Comparison of ENCODE assay signal across 9 cellular contexts in genomic region chr16:88633684-88634140, GRCh38. TPM values are rescaled to one million over a fixed set of nuclear protein-coding genes. Genes with fewer than 3 reads are reported as not detected.
DNase-seq lines count a peak whose midpoint lies in the region; ATAC-seq, FAIRE-seq and TF ChIP-seq lines count a peak whose summit lies in the region.
"Had no signal": no experiment of that assay in that cellular context is flagged by ENCODE, and none has a peak within 500 bp of the region (broad histone marks: within the 10 kb centered on the region; RNA-seq: fewer than 3 reads in every experiment).

No MANE protein-coding gene starts in this region.

- CTCF ChIA-PET in CD8-positive, alpha-beta memory T cell (lab: Charles Lee): interaction anchor here (0.7 to 4.2 kb wide), 11 partner anchors 13 to 1140 kb away, joined by 3 to 21 read pairs (median 3); partner anchors contain the start of genes GALNS, MVD, TRAPPC2L and ZC3H18

- DNase-seq in CD8-positive, alpha-beta memory T cell: peak; percentile 44 to 83 (median 69)
- DNase-seq in HTR-8/SVneo (ENCODE audit: insufficient read length, low spot score): peak; percentile 57
- DNase-seq in activated CD8-positive, alpha-beta memory T cell treated with anti-CD3 and anti-CD28 coated beads, Interleukin-2, amount 50 U/mL, for 48 hours: peak; percentile 76
- DNase-seq in fibroblast of the conjunctiva (ENCODE audit: low read depth): peak; percentile 10
- DNase-seq in retinal pigment epithelial cell (ENCODE audit: low read depth): no peak
- no peak for DNase-seq in KBM-7
- DNase-seq in NCI-H2171 treated with DMSO at 0.1 percent for 48 hours (lab: John Stamatoyannopoulos, UW): no peak

- in situ Hi-C loops in KBM-7 (cut with MboI; ENCODE audit: low pct_unique_long_range_greater_than_20kb, low sequenced_read_pairs): no loop called here

- no peaks in the 10 kb centered on the region for H3K27me3 Mint-ChIP-seq in CD8-positive, alpha-beta memory T cell

- FAIRE-seq in HTR-8/SVneo (lab: Jason Lieb, UNC): peak; percentile 71

- H3K9me3 ChIP-seq in CD8-positive, alpha-beta memory T cell (ENCODE audit: low read length): no peaks in the 10 kb centered on the region
- H3K9me3 ChIP-seq: SJCRH30 had no signal

- H3K27ac ChIP-seq in CD8-positive, alpha-beta memory T cell (ENCODE audit: low read depth, low read length): peak overlapping the region; percentile 75
- H3K27ac ChIP-seq: SJCRH30 had no signal

- H3K4me3 ChIP-seq in CD8-positive, alpha-beta memory T cell (ENCODE audit: low read length): peak overlapping the region; percentile 61
- no peak overlapping the region for H3K4me3 ChIP-seq in retinal pigment epithelial cell (ENCODE audit: low read length)
- H3K4me3 ChIP-seq: SJCRH30 had no signal

- ATAC-seq in GM19438 (IDR thresholded peaks at IDR 0.05; ENCODE audit: low read depth, unreplicated experiment): peak; percentile 34

- H3K27me3 ChIP-seq in CD8-positive, alpha-beta memory T cell (ENCODE audit: insufficient read depth, low read length, poor library complexity, severe bottlenecking): no peaks in the 10 kb centered on the region
- H3K27me3 ChIP-seq: SJCRH30 had no signal

- TF ChIP-seq CTCF in retinal pigment epithelial cell (conservative IDR thresholded peaks at IDR 0.05; ENCODE audit: low read depth, low read length): peak; percentile 46

- peaks cover 30 to 43% (median 31%) of the 10 kb centered on the region in 3 donors for H3K4me1 Mint-ChIP-seq in CD8-positive, alpha-beta memory T cell

- H3K36me3 ChIP-seq in CD8-positive, alpha-beta memory T cell (ENCODE audit: insufficient read depth, low read length): no peaks in the 10 kb centered on the region
- H3K36me3 ChIP-seq: SJCRH30 had no signal

- peak overlapping the region; percentile 83 to 97 (median 92) for H3K27ac Mint-ChIP-seq in CD8-positive, alpha-beta memory T cell

- H3K4me1 ChIP-seq in CD8-positive, alpha-beta memory T cell (ENCODE audit: insufficient read depth, low read length): peaks cover 34% of the 10 kb centered on the region

- peak overlapping the region; percentile 75 to 90 (median 82) for H3K4me3 Mint-ChIP-seq in CD8-positive, alpha-beta memory T cell

- peaks cover 0 to 6% (median 3%) of the 10 kb centered on the region in 5 donors for H3K9me3 Mint-ChIP-seq in CD8-positive, alpha-beta memory T cell

- peaks cover 0 to 39% (median 3%) of the 10 kb centered on the region in 3 donors for H3K36me3 Mint-ChIP-seq in CD8-positive, alpha-beta memory T cell

- POLR2A ChIA-PET in CD8-positive, alpha-beta memory T cell (lab: Charles Lee): interaction anchor here (0.7 to 2.4 kb wide), 5 partner anchors 14 to 69 kb away, joined by 3 to 15 read pairs (median 4); partner anchors contain the start of gene MVD

RNA-seq across cellular contexts. Expression of gene IL17C, which starts 4.7 kb away (rescaled TPM):
- under 1 TPM in 1 of 2 experiments, not detected in 1; 0.22 TPM for total RNA-seq in CD8-positive, alpha-beta memory T cell
- polyA plus RNA-seq in CD8-positive, alpha-beta memory T cell: not detected
- total RNA-seq: SJCRH30 had no signal

RNA-seq across cellular contexts. Expression of gene CYBA, which starts 17.1 kb away (rescaled TPM):
- total RNA-seq in CD8-positive, alpha-beta memory T cell: 100 to 1,000 TPM; 208 to 237 TPM
- 1,129 TPM for polyA plus RNA-seq in CD8-positive, alpha-beta memory T cell

RNA-seq across cellular contexts. Expression of gene MVD, which starts 29.2 kb away (rescaled TPM):
- 10 to 100 TPM; 58.0 to 59.7 TPM for total RNA-seq in CD8-positive, alpha-beta memory T cell
- polyA plus RNA-seq in CD8-positive, alpha-beta memory T cell: 25.6 TPM

RNA-seq across cellular contexts. Expression of gene SNAI3, which starts 52.6 kb away (rescaled TPM):
- total RNA-seq in CD8-positive, alpha-beta memory T cell: 1 to 10 TPM; 2.2 to 2.8 TPM
- polyA plus RNA-seq in CD8-positive, alpha-beta memory T cell: 13.5 TPM

Comparison
In these comparisons a context has a peak if more than half of its experiments do, and no peak if none do; other contexts are left out.
1. DNase-seq: peak in CD8-positive, alpha-beta memory T cell (5 of 5), HTR-8/SVneo (single experiment), activated CD8-positive, alpha-beta memory T cell treated with anti-CD3 and anti-CD28 coated beads, Interleukin-2, amount 50 U/mL, for 48 hours (single experiment) and fibroblast of the conjunctiva (single experiment); none in retinal pigment epithelial cell (single experiment), KBM-7 (single experiment) and NCI-H2171 treated with DMSO at 0.1 percent for 48 hours (single experiment).